In genomic region chr5:138573949-138574670, GRCh38 we compare ENCODE assay signal across 8 cellular contexts. TPM values are rescaled to one million over a fixed set of nuclear protein-coding genes. Genes with fewer than 3 reads are reported as not detected.
DNase-seq lines count a peak whose midpoint lies in the region; ATAC-seq, FAIRE-seq and TF ChIP-seq lines count a peak whose summit lies in the region.

No MANE protein-coding gene starts in this region.

- no peaks in the 10 kb centered on the region for H3K27me3 ChIP-seq in skeletal muscle satellite cell (ENCODE audit: control insufficient read depth, insufficient read depth, low read length)

- TF ChIP-seq CTCF in fibroblast of villous mesenchyme (IDR thresholded peaks at IDR 0.05; ENCODE audit: insufficient read depth, low read depth, low read length), result no peak

- ATAC-seq in T-cell (replicated peaks in 1 of 4) (no peak), HG03442 (IDR thresholded peaks at IDR 0.05; ENCODE audit: unreplicated experiment) (no peak)

- CTCF ChIA-PET in T-cell (lab: Charles Lee), result interaction anchor here in 1 of 2 donors (0.5 to 1.9 kb wide), 5 partner anchors 9 to 499 kb away, joined by 3 to 13 read pairs (median 4); no protein-coding TSS in a partner anchor

- peak overlapping the region; percentile 96 for H3K4me3 Mint-ChIP-seq in T-cell

- FAIRE-seq in GM19239 (lab: Jason Lieb, UNC) (peak; percentile 51), frontal cortex (lab: Jason Lieb, UNC) (no peak)

- no peaks in the 10 kb centered on the region for H3K9me3 Mint-ChIP-seq in T-cell

- peak overlapping the region; percentile 100 for H3K27ac Mint-ChIP-seq in T-cell

- H3K4me2 ChIP-seq in skeletal muscle satellite cell (ENCODE audit: low read length), result peak overlapping the region; percentile 95

- H3K36me3 ChIP-seq in skeletal muscle satellite cell (ENCODE audit: insufficient read depth, low read length), result peaks cover 47% of the 10 kb centered on the region

- H3K4me1 Mint-ChIP-seq in T-cell, result peaks cover 30 to 48% (median 39%) of the 10 kb centered on the region in 3 donors

- H3K9ac ChIP-seq in skeletal muscle satellite cell (ENCODE audit: low read depth, low read length), result peak overlapping the region; percentile 100

- POLR2A ChIA-PET in T-cell (lab: Charles Lee), result interaction anchor here (0.7 to 3.1 kb wide), 6 partner anchors 10 to 720 kb away, joined by 3 to 32 read pairs (median 8); partner anchors contain the start of gene ETF1 (in 1 of the 2)

- H3K4me3 ChIP-seq in fibroblast of villous mesenchyme (ENCODE audit: low read depth, low read length) (peak overlapping the region; percentile 99), skeletal muscle satellite cell (ENCODE audit: low read length) (peak overlapping the region; percentile 97)

- H3K36me3 Mint-ChIP-seq in T-cell, result peaks cover 24% of the 10 kb centered on the region

- peaks cover 11% of the 10 kb centered on the region for H3K4me1 ChIP-seq in skeletal muscle satellite cell (ENCODE audit: control insufficient read depth, insufficient read depth, low read length)

- H3K9me3 ChIP-seq in skeletal muscle satellite cell (replicated peaks; ENCODE audit: low read length), result no peaks in the 10 kb centered on the region

- DNase-seq in GM19239 (ENCODE audit: insufficient read length, low spot score) (no peak), T-cell (no peak), fibroblast of villous mesenchyme (ENCODE audit: low read depth) (peak; percentile 13), frontal cortex (ENCODE audit: low spot score in 2 of 2) (no peak), NCI-H187 (lab: John Stamatoyannopoulos, UW) (no peak)
- no peak for DNase-seq in stimulated activated naive CD4-positive, alpha-beta T cell treated with Interleukin-2 at 50 U/mL for 16 hours (lab: John Stamatoyannopoulos, UW)

- no peaks in the 10 kb centered on the region for H3K27me3 Mint-ChIP-seq in T-cell

RNA-seq across cellular contexts. Expression of gene HSPA9, which starts 1.1 kb away (rescaled TPM):
- total RNA-seq in T-cell (100 to 1,000 TPM; 148 to 299 (median 162) TPM), fibroblast of villous mesenchyme (334 and 336 TPM in 2 replicates), frontal cortex (216 TPM)
- 410 and 475 TPM in 2 replicates for total RNA-seq in skeletal muscle satellite cell (2012; rRNA removed)

RNA-seq across cellular contexts. Expression of gene ETF1, which starts 31.1 kb away (rescaled TPM):
- total RNA-seq in T-cell (100 to 1,000 TPM in 1 of 5 donors, 10 to 100 TPM in 4; 40.1 to 115 (median 43.2) TPM), fibroblast of villous mesenchyme (126 and 160 TPM in 2 replicates), frontal cortex (71.7 TPM)
- total RNA-seq in skeletal muscle satellite cell (2012; rRNA removed), result 137 and 170 TPM in 2 replicates
